Comparison of ENCODE assay signal across 11 cellular contexts in the genomic region with DNA sequence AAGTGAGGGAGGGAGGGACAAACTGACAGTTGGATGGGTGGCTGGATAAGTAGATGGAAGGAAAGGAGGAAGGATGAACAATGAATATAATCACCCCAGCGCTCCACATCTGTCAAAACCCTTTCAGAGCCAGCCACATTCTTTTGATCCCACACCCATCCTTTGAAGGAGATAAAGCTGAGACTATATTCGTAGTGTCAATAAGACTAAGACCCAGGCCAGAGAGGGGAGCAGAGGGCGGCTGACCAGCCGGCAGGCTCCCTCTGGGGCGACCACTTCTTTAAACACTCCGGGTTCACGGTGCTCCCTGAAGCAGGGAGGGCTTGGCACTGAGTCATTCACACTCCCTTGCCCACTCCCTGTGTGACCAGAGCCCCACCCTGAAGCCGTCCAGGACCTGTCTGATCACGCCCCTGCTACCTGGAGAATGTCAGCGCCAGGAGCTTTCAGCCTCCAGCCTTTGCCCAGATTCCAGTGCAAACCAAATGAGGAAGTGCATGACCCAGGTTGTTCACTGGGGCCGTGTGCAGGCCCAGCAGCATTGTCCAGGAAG. TPM values are rescaled to one million over a fixed set of nuclear protein-coding genes. Genes with fewer than 3 reads are reported as not detected.
DNase-seq lines count a peak whose midpoint lies in the region; TF ChIP-seq lines count a peak whose summit lies in the region.
"Had no signal": no experiment of that assay in that cellular context is flagged by ENCODE, and none has a peak within 500 bp of the region (broad histone marks: within the 10 kb centered on the region; RNA-seq: fewer than 3 reads in every experiment).

No MANE protein-coding gene starts in this region.

- peaks cover 73% of the 10 kb centered on the region for H3K4me1 ChIP-seq in BLaER1
- H3K4me1 ChIP-seq in breast epithelium, result peaks cover 13 to 29% of the 10 kb centered on the region in 2 donors
- peaks cover 12% of the 10 kb centered on the region for H3K4me1 ChIP-seq in HAP-1

- H3K9ac ChIP-seq in BLaER1, result no peak overlapping the region

- DNase-seq in MV-4-11 (lab: John Stamatoyannopoulos, UW), result peak; percentile 49
- DNase-seq in breast epithelium (ENCODE audit: low spot score in 2 of 2), result no peak
- DNase-seq in mucosa of gallbladder (ENCODE audit: low spot score), result peak; percentile 90
- DNase-seq in HAP-1 (ENCODE audit: low spot score in 2 of 2), result no peak
- DNase-seq in stimulated activated CD4-positive, alpha-beta T cell treated with anti-CD3 and anti-CD28 coated beads, Interleukin-1b, Interleukin-23, amount 100 ng/mL, for 48 hours, result no peak
- no peak for DNase-seq in COLO668 (lab: John Stamatoyannopoulos, UW; ENCODE audit: unreplicated experiment)
- DNase-seq in NCI-H2196 (lab: John Stamatoyannopoulos, UW; ENCODE audit: unreplicated experiment), result no peak
- DNase-seq: cortex of kidney, midbrain, NCI-H1694 had no signal

- H3K27ac ChIP-seq in BLaER1, result no peak overlapping the region
- peak overlapping the region; percentile 25 to 36 for H3K27ac ChIP-seq in breast epithelium

- H3K36me3 ChIP-seq in BLaER1, result no peaks in the 10 kb centered on the region
- no peaks in the 10 kb centered on the region for H3K36me3 ChIP-seq in breast epithelium
- H3K36me3 ChIP-seq in HAP-1 (replicated peaks), result no peaks in the 10 kb centered on the region

- in situ Hi-C loops in HAP-1 (cut with MboI; ENCODE audit: low sequenced_read_pairs), result no loop called here

- H3K27me3 ChIP-seq in BLaER1 (no peaks in the 10 kb centered on the region), breast epithelium (no peaks in the 10 kb centered on the region), HAP-1 (ENCODE audit: low read depth) (no peaks in the 10 kb centered on the region)

- intact Hi-C loops in breast epithelium (cut with DNase I; ENCODE audit: low total_unique reads), result no loop called here

- H3K4me3 ChIP-seq in BLaER1, result no peak overlapping the region
- H3K4me3 ChIP-seq in breast epithelium, result no peak overlapping the region
- no peak overlapping the region for H3K4me3 ChIP-seq in HAP-1

- H4K20me1 ChIP-seq in BLaER1, result no peaks in the 10 kb centered on the region

- H3K9me3 ChIP-seq in BLaER1, result no peaks in the 10 kb centered on the region
- H3K9me3 ChIP-seq in breast epithelium, result no peaks in the 10 kb centered on the region
- no peaks in the 10 kb centered on the region for H3K9me3 ChIP-seq in HAP-1

- no peak for TF ChIP-seq CTCF in breast epithelium (IDR thresholded peaks at IDR 0.05)

- TF ChIP-seq POLR2A in breast epithelium (IDR thresholded peaks at IDR 0.05), result no peak

- peak overlapping the region; percentile 82 for H3K4me2 ChIP-seq in BLaER1

RNA-seq across cellular contexts. Expression of a gene that starts 34.3 kb away (rescaled TPM):
- 1 to 10 TPM in 2 of 3 donors, under 1 TPM in 1; 0.80 to 4.9 (median 3.5) TPM for total RNA-seq in breast epithelium
- total RNA-seq in mucosa of gallbladder, result 115 TPM

Comparison
In these comparisons a context has a peak if more than half of its experiments do, and no peak if none do; other contexts are left out.
1. DNase-seq: peak in MV-4-11 (single experiment) and mucosa of gallbladder (single experiment); none in breast epithelium (0 of 2), HAP-1 (0 of 2), stimulated activated CD4-positive, alpha-beta T cell treated with anti-CD3 and anti-CD28 coated beads, Interleukin-1b, Interleukin-23, amount 100 ng/mL, for 48 hours (single experiment), COLO668 (single experiment) and NCI-H2196 (single experiment).
2. RNA of a gene that starts 34.3 kb away (total RNA-seq): 115 TPM in mucosa of gallbladder (single experiment); 0.80 to 4.9 TPM in breast epithelium; every median in the first group is over 10 times any median in the second.